Comparison of ENCODE assay signal across 1 cellular context in genomic region chr6:15555101-15556038, GRCh38.
TF ChIP-seq lines count a peak whose summit lies in the region.

No MANE protein-coding gene starts in this region.

TF ChIP-seq in endothelial cell of umbilical vein, 7 proteins besides CTCF, POLR2A, EP300 and RAD21:
- TF ChIP-seq MAX (IDR thresholded peaks at IDR 0.05; ENCODE audit: insufficient read depth, insufficient read length), result no peak
- TF ChIP-seq JUN (IDR thresholded peaks at IDR 0.05; ENCODE audit: borderline replicate concordance, insufficient read depth, insufficient read length, low read depth), result no peak
- peak; percentile 72 for TF ChIP-seq GATA2 (IDR thresholded peaks at IDR 0.05; ENCODE audit: insufficient read depth, insufficient read length, low read depth, low read length)
- peak; percentile 41 for TF ChIP-seq POLR2AphosphoS5 (IDR thresholded peaks at IDR 0.05; ENCODE audit: insufficient read depth, low read depth, low read length)
- TF ChIP-seq FOS (IDR thresholded peaks at IDR 0.05; ENCODE audit: borderline replicate concordance, insufficient read depth, low read length), result peak; percentile 32
- TF ChIP-seq EZH2 (IDR thresholded peaks at IDR 0.05; ENCODE audit: borderline replicate concordance, low read depth, low read length, severe bottlenecking), result no peak
- TF ChIP-seq MYC (IDR thresholded peaks at IDR 0.05; ENCODE audit: low read depth, low read length), result no peak
